ENCODE assay signal across 22 cellular contexts in genomic region chr1:206491592-206491991, GRCh38. TPM values are rescaled to one million over a fixed set of nuclear protein-coding genes. Genes with fewer than 3 reads are reported as not detected.
DNase-seq lines count a peak whose midpoint lies in the region; ATAC-seq, FAIRE-seq and TF ChIP-seq lines count a peak whose summit lies in the region.
"Had no signal": no experiment of that assay in that cellular context is flagged by ENCODE, and none has a peak within 500 bp of the region (broad histone marks: within the 10 kb centered on the region; RNA-seq: fewer than 3 reads in every experiment).

No MANE protein-coding gene starts in this region.

- peaks cover 9% of the 10 kb centered on the region for H3K36me3 Mint-ChIP-seq in activated naive CD4-positive, alpha-beta T cell treated with anti-CD3 and anti-CD28 coated beads for 36 hours (ENCODE audit: low read depth)

- H2AK5ac ChIP-seq in IMR-90 (ENCODE audit: low read depth, low read length): peak overlapping the region; percentile 11; the same call in 1 of the 2 replicates

- peak overlapping the region; percentile 89 for H2AK9ac ChIP-seq in IMR-90 (replicated peaks; ENCODE audit: low read depth, low read length, poor library complexity)

- H3K27me3 Mint-ChIP-seq in activated naive CD4-positive, alpha-beta T cell treated with anti-CD3 and anti-CD28 coated beads for 36 hours (ENCODE audit: low read depth): no peaks in the 10 kb centered on the region
- H3K27me3 Mint-ChIP-seq: CD4-positive, alpha-beta T cell had no signal

- no peaks in the 10 kb centered on the region; the same call in 1 of the 2 replicates for H4K20me1 ChIP-seq in IMR-90 (ENCODE audit: insufficient read depth, low read length)
- no peaks in the 10 kb centered on the region for H4K20me1 ChIP-seq in K562 (replicated peaks; ENCODE audit: control insufficient read depth, insufficient read depth, low read length)

- FAIRE-seq in K562 (lab: Jason Lieb, UNC): no peak
- FAIRE-seq: G401.6, GM12878, GM18507 had no signal

- no peak for TF ChIP-seq EP300 in K562 (IDR thresholded peaks at IDR 0.05; ENCODE audit: low read length)

- no peaks in the 10 kb centered on the region for H3K9me3 ChIP-seq in IMR-90 (ENCODE audit: control insufficient read depth, insufficient read depth, low read length)
- no peaks in the 10 kb centered on the region for H3K9me3 ChIP-seq in K562 (replicated peaks; ENCODE audit: control insufficient read depth, insufficient read depth, low read depth, low read length)
- no peaks in the 10 kb centered on the region for H3K9me3 ChIP-seq in spleen
- H3K9me3 ChIP-seq in aorta (ENCODE audit: control insufficient read depth, low read length): no peaks in the 10 kb centered on the region

- no peak overlapping the region for H3K4me2 ChIP-seq in IMR-90 (ENCODE audit: low read depth, low read length)
- H3K4me2 ChIP-seq in K562 (ENCODE audit: insufficient read depth, low read length): no peak overlapping the region

- no peak overlapping the region for H3K4me3 ChIP-seq in IMR-90 (ENCODE audit: insufficient read depth, low read depth, low read length)
- no peak overlapping the region for H3K4me3 ChIP-seq in K562
- no peak overlapping the region for H3K4me3 ChIP-seq in spleen
- no peak overlapping the region for H3K4me3 ChIP-seq in aorta (ENCODE audit: low read length in 2 of 2)
- H3K4me3 ChIP-seq: GM12878 had no signal

- no peak overlapping the region; the same call in 1 of the 2 replicates for H3K23ac ChIP-seq in IMR-90 (ENCODE audit: low read depth, low read length)

- H2BK5ac ChIP-seq in IMR-90 (ENCODE audit: low read depth, low read length, poor library complexity, severe bottlenecking): no peak overlapping the region

- 100% methylated on average over 4 of the region's 4 CpGs; no CpG with 5 or more reads in 1 of the 2 experiments for WGBS in IMR-90 (ENCODE audit: extremely low coverage in 2 of 2, insufficient read length in 1 of 2), 2 experiments
- 72% methylated on average over 4 of the region's 4 CpGs for WGBS in K562 (ENCODE audit: insufficient coverage, low coverage, missing lambda C conversion rate)
- 76 to 99% (median 94%) methylated on average over 4 of the region's 4 CpGs for WGBS in spleen, 5 donors
- WGBS in aorta, 2 donors: 93 to 94% methylated on average over 4 of the region's 4 CpGs

- no peak overlapping the region for H3K56ac ChIP-seq in IMR-90 (ENCODE audit: extremely low read depth, insufficient read depth, low read length)

- H2BK120ac ChIP-seq in IMR-90 (ENCODE audit: low read depth, low read length): no peak overlapping the region

- no peak overlapping the region for H3K4me3 Mint-ChIP-seq in activated naive CD4-positive, alpha-beta T cell treated with anti-CD3 and anti-CD28 coated beads for 36 hours
- H3K4me3 Mint-ChIP-seq: CD4-positive, alpha-beta T cell had no signal

- H2BK15ac ChIP-seq in IMR-90 (ENCODE audit: low read depth, low read length): no peak overlapping the region

- TF ChIP-seq RAD21 in IMR-90 (IDR thresholded peaks at IDR 0.05; ENCODE audit: low read length): no peak
- no peak for TF ChIP-seq RAD21 in K562 (CRISPR knock-in tag; conservative IDR thresholded peaks at IDR 0.05 in 1 of 2, IDR thresholded peaks at IDR 0.05 in 1 of 2)

- H3K9ac ChIP-seq in IMR-90 (ENCODE audit: low read depth, low read length) (no peak overlapping the region), K562 (ENCODE audit: insufficient read depth in 1 of 2, low read depth in 2 of 2, low read length in 2 of 2) (peak overlapping the region in 1 of 2 experiments; percentile 53; a peak in 1 of 4 replicates)

- H3K36me3 ChIP-seq in IMR-90 (ENCODE audit: control insufficient read depth, insufficient read depth, low read length) (peaks cover 43% of the 10 kb centered on the region), K562 (ENCODE audit: control insufficient read depth, insufficient read depth, low read length) (no peaks in the 10 kb centered on the region), spleen (peaks cover 0 to 100% (median 49%) of the 10 kb centered on the region in 6 donors), aorta (ENCODE audit: control insufficient read depth in 1 of 2, insufficient read depth in 2 of 2, low read length in 1 of 2) (no peaks in the 10 kb centered on the region)

- no peak overlapping the region for H4K8ac ChIP-seq in IMR-90 (ENCODE audit: low read depth in 2 of 2, low read length in 2 of 2)

- TF ChIP-seq CTCF in IMR-90 (conservative IDR thresholded peaks at IDR 0.05; ENCODE audit: low read depth, low read length): no peak
- TF ChIP-seq CTCF in K562 (IDR thresholded peaks at IDR 0.05 in 2 of 3, conservative IDR thresholded peaks at IDR 0.05 in 1 of 3; ENCODE audit: insufficient read depth in 2 of 3, low read depth in 1 of 3, low read length in 3 of 3): no peak
- TF ChIP-seq CTCF in spleen (IDR thresholded peaks at IDR 0.05 in 8 of 11, conservative IDR thresholded peaks at IDR 0.05 in 3 of 11): no peak

- 0 out of 2 replicates have a peak overlapping the region, but pooled peaks have one; percentile 9 for H3K4ac ChIP-seq in IMR-90 (ENCODE audit: low read depth, low read length)

- TF ChIP-seq POLR2A in IMR-90 (IDR thresholded peaks at IDR 0.05; ENCODE audit: low read depth, low read length): no peak
- no peak for TF ChIP-seq POLR2A in K562 (conservative IDR thresholded peaks at IDR 0.05)
- TF ChIP-seq POLR2A in spleen (IDR thresholded peaks at IDR 0.05): no peak

- H3K4me1 Mint-ChIP-seq in activated naive CD4-positive, alpha-beta T cell treated with anti-CD3 and anti-CD28 coated beads for 36 hours (ENCODE audit: low read depth): peaks cover 7% of the 10 kb centered on the region

- CTCF ChIA-PET in activated naive CD4-positive, alpha-beta T cell treated with anti-CD3 and anti-CD28 coated beads for 36 hours (lab: Charles Lee): interaction anchor here (0.9 to 8.7 kb wide), 12 partner anchors 8 to 172 kb away, joined by 3 to 93 read pairs (median 6); no protein-coding TSS in a partner anchor
- CTCF ChIA-PET in IMR-90 (lab: Yijun Ruan, JAX): interaction anchor here (2.7 kb wide), 1 partner anchor 92 kb away, joined by 15 read pairs; no protein-coding TSS in a partner anchor
- CTCF ChIA-PET in K562 (lab: Yijun Ruan, JAX; ENCODE audit: low intra/inter-chr PET ratio): interaction anchor here (1.0 to 4.6 kb wide), 3 partner anchors 54 to 172 kb away, joined by 3 to 97 read pairs (median 13); no protein-coding TSS in a partner anchor

- H3K27ac Mint-ChIP-seq in activated naive CD4-positive, alpha-beta T cell treated with anti-CD3 and anti-CD28 coated beads for 36 hours: peak overlapping the region; percentile 39
- H3K27ac Mint-ChIP-seq: CD4-positive, alpha-beta T cell had no signal

- no peak for ATAC-seq in IMR-90 (ENCODE audit: low read depth)
- ATAC-seq in K562: no peak
- ATAC-seq in GM21737 (IDR thresholded peaks at IDR 0.05; ENCODE audit: unreplicated experiment): no peak
- ATAC-seq in aorta (ENCODE audit: low FRiP score): no peak
- ATAC-seq: GM12878 had no signal

- no peak overlapping the region; the same call in 1 of the 2 replicates for H4K91ac ChIP-seq in IMR-90 (ENCODE audit: insufficient read depth, low read depth, low read length)

- H3K18ac ChIP-seq in IMR-90 (ENCODE audit: low read depth, low read length): no peak overlapping the region

- H3K27me3 ChIP-seq in IMR-90 (ENCODE audit: control insufficient read depth, insufficient read depth, low read length) (no peaks in the 10 kb centered on the region), K562 (ENCODE audit: control insufficient read depth in 2 of 2, insufficient read depth in 2 of 2, low read length in 2 of 2) (no peaks in the 10 kb centered on the region), spleen (replicated peaks in 1 of 7) (no peaks in the 10 kb centered on the region), aorta (ENCODE audit: control insufficient read depth in 1 of 2, insufficient read depth in 2 of 2, low read length in 1 of 2) (no peaks in the 10 kb centered on the region)

- H3K79me2 ChIP-seq in K562 (ENCODE audit: control insufficient read depth, insufficient read depth, low read length): no peaks in the 10 kb centered on the region

- POLR2A ChIA-PET in IMR-90 (lab: Charles Lee; ENCODE audit: unreplicated experiment): no interaction called here
- POLR2A ChIA-PET in K562 (lab: Yijun Ruan, JAX): interaction anchor here (0.6 to 3.2 kb wide), 6 partner anchors 12 to 232 kb away, joined by 3 to 20 read pairs (median 4); partner anchors contain the start of gene RASSF5

- no peak overlapping the region for H3K27ac ChIP-seq in IMR-90 (ENCODE audit: insufficient read depth, low read length)
- H3K27ac ChIP-seq in K562 (ENCODE audit: extremely low read depth, low read depth, low read length): no peak overlapping the region
- peak overlapping the region in 5 of 8 donors; percentile 49 to 73 (median 57) for H3K27ac ChIP-seq in spleen
- no peak overlapping the region for H3K27ac ChIP-seq in aorta (ENCODE audit: low read depth in 1 of 2, low read length in 2 of 2)

- H2AFZ ChIP-seq in IMR-90 (replicated peaks; ENCODE audit: low read length, poor library complexity) (peak overlapping the region; percentile 56), K562 (ENCODE audit: low read depth, low read length) (peak overlapping the region; percentile 42)

- DNase-seq in activated naive CD4-positive, alpha-beta T cell treated with anti-CD3 and anti-CD28 coated beads for 36 hours: no peak
- no peak for DNase-seq in activated naive CD4-positive, alpha-beta T cell treated with anti-CD3 and anti-CD28 coated beads, Interleukin-2, amount 50 U/mL, for 16 hours
- DNase-seq in IMR-90: no peak
- no peak for DNase-seq in K562 (ENCODE audit: extremely low read depth in 1 of 4, low spot score in 3 of 4)
- peak; percentile 53 for DNase-seq in spleen
- no peak for DNase-seq in aorta
- DNase-seq: ACHN; AML-193; CD4-positive, alpha-beta T cell; DND-41; GOT3; KG1; NCI-H1436; NCI-H2081; NCI-H526 treated with DMSO at 0.1 percent for 48 hours; NK-92 treated with Interleukin-12 subunit alpha and Interleukin-12 subunit beta, amount 100 ng/mL, for 24 hours; OCI-M1; SHP77 treated with DMSO at 0.1 percent for 48 hours had no signal

- H4K5ac ChIP-seq in IMR-90 (ENCODE audit: low read depth, low read length): no peak overlapping the region

- 0 out of 2 replicates have a peak, but pooled peaks cover 6% of the 10 kb centered on the region for H3K9me1 ChIP-seq in IMR-90 (ENCODE audit: insufficient read depth, low read length)
- no peaks in the 10 kb centered on the region for H3K9me1 ChIP-seq in K562 (ENCODE audit: control insufficient read depth, insufficient read depth, low read length)

- H3K9me3 Mint-ChIP-seq in activated naive CD4-positive, alpha-beta T cell treated with anti-CD3 and anti-CD28 coated beads for 36 hours: no peaks in the 10 kb centered on the region
- H3K9me3 Mint-ChIP-seq: CD4-positive, alpha-beta T cell had no signal

- in situ Hi-C loops in IMR-90 (cut with MboI; ENCODE audit: low sequenced_read_pairs): no loop called here
- in situ Hi-C loops in K562 (cut with MboI): no loop called here

- intact Hi-C loops in activated naive CD4-positive, alpha-beta T cell treated with anti-CD3 and anti-CD28 coated beads for 36 hours (cut with micrococcal nuclease): loop anchor here (2.0 to 10.0 kb wide), 6 partner anchors 15 to 493 kb away; partner anchors contain the start of gene RASSF5
- intact Hi-C loops in IMR-90 (cut with micrococcal nuclease) (loop anchor here (5.0 kb wide), 1 partner anchor 421 kb away; no protein-coding TSS in a partner anchor), K562 (cut with micrococcal nuclease) (loop anchor here (5.0 to 10.0 kb wide), 5 partner anchors 171 to 483 kb away; partner anchors contain the start of gene FCAMR), spleen (cut with DNase I; ENCODE audit: low total_unique reads) (no loop called here), aorta (cut with DNase I) (loop anchor here (2.0 to 10.0 kb wide), 4 partner anchors 51 to 421 kb away; partner anchors contain the start of gene MAPKAPK2 (in 1 of the 2))

- no peaks in the 10 kb centered on the region for H3K79me1 ChIP-seq in IMR-90 (ENCODE audit: low read depth in 1 of 2, low read length in 2 of 2)

- dilution Hi-C loops in IMR-90 (cut with HindIII; ENCODE audit: low sequenced_read_pairs, unreplicated experiment): no loop called here

- H2BK20ac ChIP-seq in IMR-90 (ENCODE audit: low read depth, low read length): no peak overlapping the region

- H3K4me1 ChIP-seq in IMR-90 (ENCODE audit: control insufficient read depth, insufficient read depth, low read length) (peaks cover 4% of the 10 kb centered on the region), K562 (replicated peaks in 1 of 2; ENCODE audit: control insufficient read depth in 2 of 2, insufficient read depth in 2 of 2, low read length in 2 of 2) (peaks cover 19 to 36% of the 10 kb centered on the region in 2 experiments), spleen (peaks cover 19 to 67% (median 39%) of the 10 kb centered on the region in 6 donors), aorta (ENCODE audit: control insufficient read depth in 1 of 2, insufficient read depth in 2 of 2, low read length in 2 of 2) (no peaks in the 10 kb centered on the region)

- H3K14ac ChIP-seq in IMR-90 (replicated peaks; ENCODE audit: low read depth, low read length): no peak overlapping the region

- BruUV-seq in IMR-90 (replicated peaks; lab: Mats Ljungman, UMichigan) (no TSS peak), K562 (replicated peaks; lab: Mats Ljungman, UMichigan) (no TSS peak)

RNA-seq across cellular contexts. Expression of gene RASSF5, which starts 15.7 kb away (rescaled TPM):
- total RNA-seq in activated naive CD4-positive, alpha-beta T cell treated with anti-CD3 and anti-CD28 coated beads for 36 hours: 100 to 1,000 TPM; 257 to 258 TPM
- total RNA-seq in IMR-90 (2012; rRNA removed): 0.18 and 0.56 TPM in 2 replicates
- 1.1 TPM in 2 replicates for polyA plus RNA-seq in IMR-90 (2012; rRNA removed)
- polyA plus RNA-seq in IMR-90 (2012; cell fraction: cytosol; rRNA removed): 0.39 and 1.2 TPM in 2 replicates
- 2.3 and 3.2 TPM in 2 replicates for polyA plus RNA-seq in IMR-90 (2012; cell fraction: nucleus; rRNA removed; ENCODE audit: low replicate concordance)
- 17.2 and 26.4 TPM in 2 replicates for total RNA-seq in K562 (2011; cell fraction: chromatin; rRNA removed; ENCODE audit: low replicate concordance)
- 14.7 and 19.2 TPM in 2 replicates for total RNA-seq in K562 (2011; cell fraction: nucleolus; rRNA removed)
- 15.8 and 17.7 TPM in 2 replicates for total RNA-seq in K562 (2011; cell fraction: nucleoplasm; rRNA removed)
- 25.2 and 32.1 TPM in 2 replicates for total RNA-seq in K562 (2014; rRNA removed)
- total RNA-seq in K562 (2014; rRNA removed; fragmentation: Illumina TruSeq; extraction: Trizol): 20.3 and 21.7 TPM in 2 replicates
- 26.7 and 28.5 TPM in 2 replicates for total RNA-seq in K562 (2015; rRNA removed; fragmentation: Illumina TruSeq; extraction: Trizol)
- 35.2 and 38.1 TPM in 2 replicates for total RNA-seq in K562 (2021)
- 20.8 and 42.4 TPM in 2 replicates for polyA plus RNA-seq in K562 (2011; rRNA removed)
- 24.2 and 36.3 TPM in 2 replicates for polyA plus RNA-seq in K562 (2011; cell fraction: cytosol; rRNA removed)
- 58.6 and 70.3 TPM in 2 replicates for polyA plus RNA-seq in K562 (2011; cell fraction: nucleus; rRNA removed)
- 33.6 and 70.4 TPM in 2 replicates for polyA plus RNA-seq in K562 (2012)
- polyA plus RNA-seq in K562 (2014; fragmentation: Illumina TruSeq; extraction: Trizol): 36.1 and 41.0 TPM in 2 replicates
- 1 to 10 TPM; 6.1 to 6.9 TPM for polyA plus RNA-seq in K562 (2014; fragmentation: Nextera tagmentation; extraction: Ambion mirVana)
- polyA plus RNA-seq in K562 (2014; rRNA removed): 27.4 and 27.9 TPM in 2 replicates
- 24.4 and 42.9 TPM in 2 replicates for polyA minus RNA-seq in K562 (2011; rRNA and poly(A)+ RNA removed)
- polyA minus RNA-seq in K562 (2011; cell fraction: cytosol; rRNA and poly(A)+ RNA removed): 19.2 and 30.5 TPM in 2 replicates
- polyA minus RNA-seq in K562 (2011; cell fraction: nucleus; rRNA and poly(A)+ RNA removed): 23.4 and 57.9 TPM in 2 replicates
- 100 to 1,000 TPM; 121 to 168 (median 131) TPM for total RNA-seq in spleen
- polyA plus RNA-seq in spleen: 10 to 100 TPM; 32.2 to 39.5 (median 35.8) TPM
- 10 to 100 TPM; 14.8 to 18.2 TPM for total RNA-seq in aorta
- polyA plus RNA-seq in aorta: 1 to 10 TPM; 2.1 to 5.1 TPM

RNA-seq across cellular contexts. Expression of gene IKBKE, which starts 21.3 kb away (rescaled TPM):
- total RNA-seq in activated naive CD4-positive, alpha-beta T cell treated with anti-CD3 and anti-CD28 coated beads for 36 hours: 1 to 10 TPM; 7.0 to 8.6 TPM
- 21.4 and 24.0 TPM in 2 replicates for total RNA-seq in IMR-90 (2012; rRNA removed)
- polyA plus RNA-seq in IMR-90 (2012; rRNA removed): 20.3 and 21.0 TPM in 2 replicates
- polyA plus RNA-seq in IMR-90 (2012; cell fraction: cytosol; rRNA removed): 14.8 and 17.1 TPM in 2 replicates
- 47.3 and 62.4 TPM in 2 replicates for polyA plus RNA-seq in IMR-90 (2012; cell fraction: nucleus; rRNA removed; ENCODE audit: low replicate concordance)
- 4.6 and 15.1 TPM in 2 replicates for total RNA-seq in K562 (2011; cell fraction: chromatin; rRNA removed; ENCODE audit: low replicate concordance)
- total RNA-seq in K562 (2011; cell fraction: nucleolus; rRNA removed): 3.8 and 6.3 TPM in 2 replicates
- total RNA-seq in K562 (2011; cell fraction: nucleoplasm; rRNA removed): 3.2 and 3.4 TPM in 2 replicates
- total RNA-seq in K562 (2014; rRNA removed): 4.6 and 6.4 TPM in 2 replicates
- 1.8 and 2.3 TPM in 2 replicates for total RNA-seq in K562 (2014; rRNA removed; fragmentation: Illumina TruSeq; extraction: Trizol)
- 5.0 and 5.4 TPM in 2 replicates for total RNA-seq in K562 (2015; rRNA removed; fragmentation: Illumina TruSeq; extraction: Trizol)
- total RNA-seq in K562 (2021): 6.1 and 6.8 TPM in 2 replicates
- polyA plus RNA-seq in K562 (2011; rRNA removed): 4.2 and 4.6 TPM in 2 replicates
- polyA plus RNA-seq in K562 (2011; cell fraction: cytosol; rRNA removed): 2.8 and 6.8 TPM in 2 replicates
- 9.2 and 11.6 TPM in 2 replicates for polyA plus RNA-seq in K562 (2011; cell fraction: nucleus; rRNA removed)
- polyA plus RNA-seq in K562 (2012): 6.6 and 7.4 TPM in 2 replicates
- 3.7 and 4.9 TPM in 2 replicates for polyA plus RNA-seq in K562 (2014; fragmentation: Illumina TruSeq; extraction: Trizol)
- polyA plus RNA-seq in K562 (2014; fragmentation: Nextera tagmentation; extraction: Ambion mirVana): 1 to 10 TPM; 7.9 to 9.0 TPM
- 4.8 and 9.1 TPM in 2 replicates for polyA plus RNA-seq in K562 (2014; rRNA removed)
- 3.5 and 4.0 TPM in 2 replicates for polyA minus RNA-seq in K562 (2011; rRNA and poly(A)+ RNA removed)
- 2.1 and 3.5 TPM in 2 replicates for polyA minus RNA-seq in K562 (2011; cell fraction: cytosol; rRNA and poly(A)+ RNA removed)
- 6.9 and 10.1 TPM in 2 replicates for polyA minus RNA-seq in K562 (2011; cell fraction: nucleus; rRNA and poly(A)+ RNA removed)
- 10 to 100 TPM; 20.1 to 37.3 (median 35.1) TPM for total RNA-seq in spleen
- polyA plus RNA-seq in spleen: 10 to 100 TPM; 11.3 to 23.2 (median 17.0) TPM
- 10 to 100 TPM in 1 of 2 donors, 1 to 10 TPM in 1; 5.9 to 10.3 TPM for total RNA-seq in aorta
- 1 to 10 TPM; 4.3 to 4.5 TPM for polyA plus RNA-seq in aorta

Comparison
In these comparisons a context has a peak if more than half of its experiments do, and no peak if none do; other contexts are left out.
1. H3K27ac ChIP-seq: peak in spleen (5 of 8); none in IMR-90 (single experiment), K562 (single experiment) and aorta (0 of 2).
2. RNA of gene RASSF5, which starts 15.7 kb away (total RNA-seq): 257 to 258 TPM in activated naive CD4-positive, alpha-beta T cell treated with anti-CD3 and anti-CD28 coated beads for 36 hours, 121 to 168 TPM in spleen, 14.7 to 38.1 TPM in K562 and 14.8 to 18.2 TPM in aorta; 0.18 to 0.56 TPM in IMR-90; every median in the first group is over 10 times any median in the second.